In genomic region chr19:18278521-18279265, GRCh38 we compare ENCODE assay signal across 6 cellular contexts. TPM values are rescaled to one million over a fixed set of nuclear protein-coding genes. Genes with fewer than 3 reads are reported as not detected.
DNase-seq lines count a peak whose midpoint lies in the region; ATAC-seq and TF ChIP-seq lines count a peak whose summit lies in the region.

No MANE protein-coding gene starts in this region.

- peaks cover 7% of the 10 kb centered on the region for H3K23me2 ChIP-seq in H9 (ENCODE audit: insufficient read length, low read depth, low read length, poor library complexity, severe bottlenecking)

- H3K4me3 Mint-ChIP-seq in H9, result peak overlapping the region; percentile 84 to 94
- H3K4me3 Mint-ChIP-seq in activated T-cell treated with anti-CD3 and anti-CD28 coated beads, Interleukin-2, amount 50 U/mL, for 24 hours, result peak overlapping the region; percentile 98

- H3K9me3 ChIP-seq in H9 (ENCODE audit: control insufficient read depth, low read depth, low read length), result no peaks in the 10 kb centered on the region

- no peak overlapping the region for H3K4ac ChIP-seq in H9 (ENCODE audit: low read depth, low read length)

- H3K56ac ChIP-seq in H9 (ENCODE audit: insufficient read length, low read depth, low read length), result no peak overlapping the region

- peaks cover 0 to 4% of the 10 kb centered on the region in 2 experiments; a peak in 3 of 5 replicates for H3K9me3 Mint-ChIP-seq in H9
- H3K9me3 Mint-ChIP-seq in activated T-cell treated with anti-CD3 and anti-CD28 coated beads, Interleukin-2, amount 50 U/mL, for 24 hours, result no peaks in the 10 kb centered on the region

- peak overlapping the region; percentile 46 for H3K9ac ChIP-seq in H9 (ENCODE audit: extremely low read depth, insufficient read length, low read length)

- no peak overlapping the region for H2BK12ac ChIP-seq in H9 (ENCODE audit: insufficient read length, low read depth, low read length)

- H2BK20ac ChIP-seq in H9 (ENCODE audit: low read depth, low read length, poor library complexity, severe bottlenecking), result no peak overlapping the region

- H3K36me3 Mint-ChIP-seq in H9 (ENCODE audit: insufficient read depth in 1 of 3, low read depth in 3 of 3), result peaks cover 5 to 27% (median 25%) of the 10 kb centered on the region in 3 experiments; a peak in 6 of 7 replicates
- H3K36me3 Mint-ChIP-seq in activated T-cell treated with anti-CD3 and anti-CD28 coated beads, Interleukin-2, amount 50 U/mL, for 24 hours (ENCODE audit: low read depth), result peaks cover 50% of the 10 kb centered on the region

- no peak overlapping the region for H3K27ac ChIP-seq in H9 (ENCODE audit: insufficient read length, low read depth, low read length)
- H3K27ac ChIP-seq in layer of hippocampus (ENCODE audit: low read depth, low read length), result peak overlapping the region; percentile 73

- no peak overlapping the region for H2AK5ac ChIP-seq in H9 (ENCODE audit: insufficient read length, low read length)

- peaks cover 3% of the 10 kb centered on the region for H3K79me1 ChIP-seq in H9 (ENCODE audit: insufficient read depth, low read depth, low read length, poor library complexity, severe bottlenecking)

- H3T11ph ChIP-seq in H9 (ENCODE audit: low read length), result no peak overlapping the region

- no peak overlapping the region for H2BK120ac ChIP-seq in H9 (ENCODE audit: low read depth, low read length, poor library complexity, severe bottlenecking)

- ATAC-seq in GM19452 (IDR thresholded peaks at IDR 0.05; ENCODE audit: unreplicated experiment), result no peak

- H2BK15ac ChIP-seq in H9 (ENCODE audit: low read depth, low read length), result no peak overlapping the region

- no peaks in the 10 kb centered on the region for H4K20me1 ChIP-seq in H9 (ENCODE audit: control insufficient read depth, insufficient read depth, insufficient read length)

- H4K5ac ChIP-seq in H9 (ENCODE audit: insufficient read length, low read depth, low read length), result no peak overlapping the region

- H3K14ac ChIP-seq in H9 (ENCODE audit: insufficient read depth, low read length), result no peak overlapping the region

- no peak overlapping the region for H3K18ac ChIP-seq in H9 (ENCODE audit: insufficient read length, low read depth, low read length)

- no peaks in the 10 kb centered on the region for H3K4me1 ChIP-seq in H9 (ENCODE audit: insufficient read depth, low read length)

- WGBS in H9 (ENCODE audit: extremely low coverage, insufficient read length, low lambda C conversion rate), result no CpG with 5 or more reads among the region's 10 CpGs

- H2AFZ ChIP-seq in H9 (ENCODE audit: low read length), result no peak overlapping the region

- peak overlapping the region; percentile 97 to 100 (median 98); a peak in 4 of 7 replicates for H3K27ac Mint-ChIP-seq in H9
- H3K27ac Mint-ChIP-seq in activated T-cell treated with anti-CD3 and anti-CD28 coated beads, Interleukin-2, amount 50 U/mL, for 24 hours, result peak overlapping the region; percentile 98

- H3K4me1 Mint-ChIP-seq in H9, result peaks cover 26 to 31% of the 10 kb centered on the region in 2 experiments
- H3K4me1 Mint-ChIP-seq in activated T-cell treated with anti-CD3 and anti-CD28 coated beads, Interleukin-2, amount 50 U/mL, for 24 hours (ENCODE audit: low read depth), result peaks cover 51% of the 10 kb centered on the region

- H3K27me3 ChIP-seq in H9 (ENCODE audit: insufficient read depth, low read length) (no peaks in the 10 kb centered on the region), layer of hippocampus (ENCODE audit: control insufficient read depth, insufficient read depth, low read length) (no peaks in the 10 kb centered on the region)

- no peak overlapping the region for H4K8ac ChIP-seq in H9 (replicated peaks; ENCODE audit: insufficient read length, low read depth, low read length)

- H2BK5ac ChIP-seq in H9 (ENCODE audit: insufficient read length, low read length), result no peak overlapping the region

- TF ChIP-seq CTCF in H9 (conservative IDR thresholded peaks at IDR 0.05), result peak; percentile 59

- H3K23ac ChIP-seq in H9 (ENCODE audit: insufficient read length, low read depth, low read length), result no peak overlapping the region

- H3K79me2 ChIP-seq in H9 (ENCODE audit: insufficient read depth, low read length), result peaks cover 9% of the 10 kb centered on the region; the same call in 1 of the 2 replicates

- no peak for DNase-seq in H9
- DNase-seq in activated T-cell treated with anti-CD3 and anti-CD28 coated beads, Interleukin-2, amount 50 U/mL, for 24 hours, result peak; percentile 64
- no peak for DNase-seq in NCI-H2227 treated with DMSO at 0.1 percent for 48 hours (lab: John Stamatoyannopoulos, UW)
- DNase-seq in NCI-H1436 treated with DMSO at 0.1 percent for 48 hours (lab: John Stamatoyannopoulos, UW), result no peak

- H3K27me3 Mint-ChIP-seq in H9 (ENCODE audit: low read depth), result no peaks in the 10 kb centered on the region; the same call in 1 of the 2 replicates
- no peaks in the 10 kb centered on the region for H3K27me3 Mint-ChIP-seq in activated T-cell treated with anti-CD3 and anti-CD28 coated beads, Interleukin-2, amount 50 U/mL, for 24 hours

- no peak overlapping the region for H4K91ac ChIP-seq in H9 (ENCODE audit: insufficient read length, low read depth, low read length)

- H3K4me2 ChIP-seq in H9 (ENCODE audit: insufficient read depth, insufficient read length, low read length), result peak overlapping the region; percentile 59

RNA-seq across cellular contexts. Expression of gene JUND, which starts 2.7 kb away (rescaled TPM):
- 103 and 109 TPM in 2 replicates for total RNA-seq in H9 (2021)

RNA-seq across cellular contexts. Expression of gene IQCN, which starts 4.4 kb away (rescaled TPM):
- total RNA-seq in H9 (2021), result 0.39 and 0.48 TPM in 2 replicates

RNA-seq across cellular contexts. Expression of gene LSM4, which starts 44.2 kb away (rescaled TPM):
- total RNA-seq in H9 (2021), result 342 and 344 TPM in 2 replicates

RNA-seq across cellular contexts. Expression of gene PDE4C, which starts 52.5 kb away (rescaled TPM):
- total RNA-seq in H9 (2021), result 1.4 and 1.8 TPM in 2 replicates
